In genomic region chr10:104098360-104098925, GRCh38 we compare ENCODE assay signal across 22 cellular contexts. TPM values are rescaled to one million over a fixed set of nuclear protein-coding genes. Genes with fewer than 3 reads are reported as not detected.
"Had no signal": no experiment of that assay in that cellular context is flagged by ENCODE, and none has a peak within 500 bp of the region (broad histone marks: within the 10 kb centered on the region; RNA-seq: fewer than 3 reads in every experiment).

No MANE protein-coding gene starts in this region.

- H3K4me3 ChIP-seq: body of pancreas, colonic mucosa, heart right ventricle, mucosa of descending colon, right atrium auricular region, stomach, vagina had no signal

- H3K27ac ChIP-seq: body of pancreas, colonic mucosa, heart right ventricle, right atrium auricular region, stomach, vagina had no signal

- H3K4me1 Mint-ChIP-seq: naive B cell, neural crest cell had no signal

- DNase-seq: activated CD4-positive, alpha-beta T cell treated with anti-CD3 and anti-CD28 coated beads, Interleukin-2, amount 50 U/mL, for 4 hours; activated gamma-delta T cell treated with Interleukin-2 at 50 U/mL for 16 hours; amniotic stem cell; body of pancreas; central memory CD4-positive, alpha-beta T cell; colonic mucosa; endodermal cell; erythroblast; heart right ventricle; mesenchymal stem cell; mucosa of descending colon; naive B cell; small intestine; stimulated activated CD4-positive, alpha-beta T cell treated with anti-CD3 and anti-CD28 coated beads, Interleukin-4, amount 100 ng/mL, for 1 hour; stomach had no signal

- H3K4me1 ChIP-seq: body of pancreas, colonic mucosa, heart right ventricle, right atrium auricular region, stomach, vagina had no signal

- H3K27ac Mint-ChIP-seq: activated naive CD4-positive, alpha-beta T cell treated with anti-CD3 and anti-CD28 coated beads, Interleukin-2, amount 50 U/mL, for 72 hours; activated T-helper 1 cell treated with anti-CD3 and anti-CD28 coated beads, Interleukin-12 subunit alpha, Interleukin-12 subunit beta, Interleukin-2, Interleukin-4 antibody, amounts not matched to agents 30 ng/mL and 10 ng/mL and 1 ng/mL, durations not matched to agents 14 hours and 24 hours and 36 hours; endodermal cell; naive B cell; progenitor cell of endocrine pancreas had no signal

- H3K36me3 ChIP-seq: colonic mucosa, heart right ventricle, right atrium auricular region, stomach, vagina had no signal

- FAIRE-seq: small intestine had no signal

- H3K9me3 ChIP-seq: body of pancreas, colonic mucosa, mucosa of descending colon, right atrium auricular region, vagina had no signal

- ATAC-seq: activated naive CD4-positive, alpha-beta T cell treated with anti-CD3 and anti-CD28 coated beads, Interleukin-2, amount 50 U/mL, for 72 hours; body of pancreas; heart right ventricle; mucosa of descending colon had no signal

- H3K27me3 ChIP-seq: body of pancreas, colonic mucosa, heart right ventricle, right atrium auricular region, stomach, vagina had no signal

- H3K4me3 Mint-ChIP-seq: activated T-helper 1 cell treated with anti-CD3 and anti-CD28 coated beads, Interleukin-12 subunit alpha, Interleukin-12 subunit beta, Interleukin-2, Interleukin-4 antibody, amounts not matched to agents 30 ng/mL and 10 ng/mL and 1 ng/mL, durations not matched to agents 14 hours and 24 hours and 36 hours; endodermal cell; naive B cell; neural crest cell had no signal

RNA-seq across cellular contexts. Expression of gene COL17A1, which starts 12.8 kb away (rescaled TPM):
- total RNA-seq: activated naive CD4-positive, alpha-beta T cell treated with anti-CD3 and anti-CD28 coated beads, Interleukin-2, amount 50 U/mL, for 72 hours; activated T-helper 1 cell treated with anti-CD3 and anti-CD28 coated beads, Interleukin-12 subunit alpha, Interleukin-12 subunit beta, Interleukin-2, Interleukin-4 antibody, amounts not matched to agents 30 ng/mL and 10 ng/mL and 1 ng/mL, durations not matched to agents 14 hours and 24 hours and 36 hours; neural crest cell; T-helper 2 cell treated with Interferon-gamma antibody and Interleukin-4, amounts not matched to agents 100 ng/mL and 5 ng/mL, for 36 hours had no signal
